Comparison of ENCODE assay signal across 8 cellular contexts in the genomic region with DNA sequence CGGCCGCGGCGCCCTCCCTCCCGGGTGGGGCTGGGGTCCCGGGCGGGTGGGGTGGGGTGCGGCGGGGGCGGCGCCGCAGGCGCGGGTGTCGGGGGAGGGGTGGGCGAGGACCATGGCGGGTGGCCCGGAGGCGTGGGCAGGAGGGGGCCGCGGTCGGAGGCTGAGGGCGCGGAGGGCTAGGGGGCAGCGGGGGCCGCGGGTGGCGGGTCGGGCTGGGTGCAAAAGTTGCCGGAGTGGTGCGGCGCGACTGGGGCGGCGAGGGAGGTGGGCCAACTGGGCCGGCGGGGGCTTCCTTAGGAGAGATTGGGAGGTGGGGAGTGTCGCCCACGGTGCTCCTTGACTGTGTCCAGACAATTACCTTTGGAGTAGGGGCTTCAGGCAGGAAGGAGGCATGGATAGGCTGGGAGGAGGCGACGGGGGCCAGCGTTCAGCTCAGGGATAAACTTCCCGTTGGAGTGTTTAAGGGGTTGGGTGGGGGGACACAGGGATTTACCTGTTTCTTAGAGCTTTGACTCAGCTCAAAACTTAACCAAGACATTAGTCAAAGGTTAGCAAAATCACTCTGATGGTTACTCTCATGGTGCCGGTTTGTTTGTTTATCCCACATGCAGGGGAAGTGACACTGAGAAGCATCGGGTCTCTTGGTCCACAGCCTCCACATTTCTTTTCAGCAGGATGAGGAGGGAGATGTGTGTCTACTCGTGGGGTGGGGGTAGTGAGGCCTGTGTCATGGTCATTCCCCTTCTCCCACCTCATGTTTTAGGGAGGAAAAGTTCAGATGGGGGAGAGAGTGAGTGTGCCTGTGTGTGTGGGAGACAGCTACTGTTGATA. TPM values are rescaled to one million over a fixed set of nuclear protein-coding genes. Genes with fewer than 3 reads are reported as not detected.
DNase-seq lines count a peak whose midpoint lies in the region; ATAC-seq and TF ChIP-seq lines count a peak whose summit lies in the region.

No MANE protein-coding gene starts in this region.

- no peaks in the 10 kb centered on the region for H3K36me3 ChIP-seq in SK-N-SH (replicated peaks in 1 of 2; ENCODE audit: control insufficient read depth in 1 of 2, insufficient read depth in 2 of 2, low read length in 1 of 2)

- H3K9me3 ChIP-seq in SK-N-SH = no peaks in the 10 kb centered on the region

- peak; percentile 26 for ATAC-seq in GM19023 (IDR thresholded peaks at IDR 0.05; ENCODE audit: unreplicated experiment)
- ATAC-seq in HG03280 (IDR thresholded peaks at IDR 0.05; ENCODE audit: unreplicated experiment) = peak; percentile 5

- H3K27ac ChIP-seq in SK-N-SH (ENCODE audit: low read depth in 2 of 2, low read length in 1 of 2) (peak overlapping the region; percentile 82 to 96), adipose tissue (ENCODE audit: low read depth, low read length) (peak overlapping the region; percentile 61)

- no peaks in the 10 kb centered on the region for H3K9me2 ChIP-seq in SK-N-SH

- H4K20me1 ChIP-seq in SK-N-SH (ENCODE audit: insufficient read depth) = peaks cover 19% of the 10 kb centered on the region

- DNase-seq in AG08395 (ENCODE audit: low spot score) (peak; percentile 13), SK-N-SH (peak; percentile 78), hepatic stellate cell (ENCODE audit: low spot score) (peak; percentile 15), renal cortical epithelial cell (ENCODE audit: low read depth) (peak; percentile 51), NCI-H2029 treated with DMSO at 0.1 percent for 48 hours (lab: John Stamatoyannopoulos, UW) (no peak)

- no peaks in the 10 kb centered on the region for H3K27me3 ChIP-seq in SK-N-SH (ENCODE audit: insufficient read depth)

- CTCF ChIA-PET in SK-N-SH (lab: Yijun Ruan, JAX) = interaction anchor here (1.1 to 3.7 kb wide), 4 partner anchors 14 to 98 kb away, joined by 4 to 17 read pairs (median 8); a partner anchor contains a TSS

- no peak for TF ChIP-seq RAD21 in SK-N-SH (IDR thresholded peaks at IDR 0.05; ENCODE audit: low read length)

- TF ChIP-seq EP300 in SK-N-SH (IDR thresholded peaks at IDR 0.05; ENCODE audit: borderline replicate concordance in 1 of 2, low read depth in 1 of 2, low read length in 1 of 2) = no peak

- peak overlapping the region; percentile 81 for H3K4me2 ChIP-seq in SK-N-SH

- peaks cover 52% of the 10 kb centered on the region for H3K79me2 ChIP-seq in SK-N-SH (ENCODE audit: insufficient read depth)

- no peak for TF ChIP-seq CTCF in SK-N-SH (IDR thresholded peaks at IDR 0.05)

- H3K4me1 ChIP-seq in SK-N-SH (ENCODE audit: control insufficient read depth in 1 of 2, insufficient read depth in 2 of 2, low read depth in 1 of 2, low read length in 1 of 2) = peaks cover 0 to 16% of the 10 kb centered on the region in 2 experiments; a peak in 3 of 4 replicates

- H3K4me3 ChIP-seq in SK-N-SH (ENCODE audit: low read depth in 2 of 2, low read length in 1 of 2) = peak overlapping the region; percentile 63 to 82

- WGBS in SK-N-SH (ENCODE audit: low lambda C conversion rate) = 2% methylated on average over 19 of the region's 46 CpGs
- WGBS in adipose tissue, 3 donors = 1 to 2% (median 2%) methylated on average over 29 to 46 of the region's 46 CpGs

- peak overlapping the region; percentile 44; the same call in 1 of the 2 replicates for H2AFZ ChIP-seq in SK-N-SH (ENCODE audit: low read depth)

- peaks cover 6% of the 10 kb centered on the region for H3F3A ChIP-seq in SK-N-SH (replicated peaks; ENCODE audit: insufficient read depth)

- POLR2A ChIA-PET in SK-N-SH (lab: Yijun Ruan, JAX) = interaction anchor here (1.9 to 2.6 kb wide), 2 partner anchors 15 to 90 kb away, joined by 6 to 28 read pairs; a partner anchor contains a TSS

- peak overlapping the region; percentile 79 for H3K9ac ChIP-seq in SK-N-SH

TF ChIP-seq in SK-N-SH, 30 proteins besides CTCF, POLR2A, EP300 and RAD21:
- TF ChIP-seq FOXJ3 (CRISPR knock-in tag; IDR thresholded peaks at IDR 0.05) (0 out of 2 replicates have a peak, but pooled peaks have one; percentile 17), MXI1 (IDR thresholded peaks at IDR 0.05; ENCODE audit: low read depth, low read length) (peak; percentile 64; the same call in 1 of the 2 replicates), FOSL2 (IDR thresholded peaks at IDR 0.05; ENCODE audit: borderline replicate concordance, low read depth) (no peak), NFIC (IDR thresholded peaks at IDR 0.05; ENCODE audit: borderline replicate concordance) (no peak), RXRA (IDR thresholded peaks at IDR 0.05; ENCODE audit: borderline replicate concordance, low read depth) (no peak), TCF12 (IDR thresholded peaks at IDR 0.05) (no peak), RFX5 (IDR thresholded peaks at IDR 0.05; ENCODE audit: low read length) (no peak), POLR2AphosphoS5 (IDR thresholded peaks at IDR 0.05; ENCODE audit: low read depth, low read length) (no peak), GATA2 (CRISPR knock-in tag; IDR thresholded peaks at IDR 0.05) (no peak), EZH2phosphoT487 (IDR thresholded peaks at IDR 0.05; ENCODE audit: borderline replicate concordance, low read depth) (no peak), TEAD4 (IDR thresholded peaks at IDR 0.05; ENCODE audit: borderline replicate concordance, insufficient read depth) (no peak), TAF1 (IDR thresholded peaks at IDR 0.05; ENCODE audit: borderline replicate concordance, low read depth, low read length) (no peak), GABPA (IDR thresholded peaks at IDR 0.05; ENCODE audit: low read depth) (no peak)
- TF ChIP-seq, protein P1, sequence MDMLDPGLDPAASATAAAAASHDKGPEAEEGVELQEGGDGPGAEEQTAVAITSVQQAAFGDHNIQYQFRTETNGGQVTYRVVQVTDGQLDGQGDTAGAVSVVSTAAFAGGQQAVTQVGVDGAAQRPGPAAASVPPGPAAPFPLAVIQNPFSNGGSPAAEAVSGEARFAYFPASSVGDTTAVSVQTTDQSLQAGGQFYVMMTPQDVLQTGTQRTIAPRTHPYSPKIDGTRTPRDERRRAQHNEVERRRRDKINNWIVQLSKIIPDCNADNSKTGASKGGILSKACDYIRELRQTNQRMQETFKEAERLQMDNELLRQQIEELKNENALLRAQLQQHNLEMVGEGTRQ (IDR thresholded peaks at IDR 0.05; ENCODE audit: borderline replicate concordance, low read depth, low read length) = no peak
- TF ChIP-seq, protein P2, sequence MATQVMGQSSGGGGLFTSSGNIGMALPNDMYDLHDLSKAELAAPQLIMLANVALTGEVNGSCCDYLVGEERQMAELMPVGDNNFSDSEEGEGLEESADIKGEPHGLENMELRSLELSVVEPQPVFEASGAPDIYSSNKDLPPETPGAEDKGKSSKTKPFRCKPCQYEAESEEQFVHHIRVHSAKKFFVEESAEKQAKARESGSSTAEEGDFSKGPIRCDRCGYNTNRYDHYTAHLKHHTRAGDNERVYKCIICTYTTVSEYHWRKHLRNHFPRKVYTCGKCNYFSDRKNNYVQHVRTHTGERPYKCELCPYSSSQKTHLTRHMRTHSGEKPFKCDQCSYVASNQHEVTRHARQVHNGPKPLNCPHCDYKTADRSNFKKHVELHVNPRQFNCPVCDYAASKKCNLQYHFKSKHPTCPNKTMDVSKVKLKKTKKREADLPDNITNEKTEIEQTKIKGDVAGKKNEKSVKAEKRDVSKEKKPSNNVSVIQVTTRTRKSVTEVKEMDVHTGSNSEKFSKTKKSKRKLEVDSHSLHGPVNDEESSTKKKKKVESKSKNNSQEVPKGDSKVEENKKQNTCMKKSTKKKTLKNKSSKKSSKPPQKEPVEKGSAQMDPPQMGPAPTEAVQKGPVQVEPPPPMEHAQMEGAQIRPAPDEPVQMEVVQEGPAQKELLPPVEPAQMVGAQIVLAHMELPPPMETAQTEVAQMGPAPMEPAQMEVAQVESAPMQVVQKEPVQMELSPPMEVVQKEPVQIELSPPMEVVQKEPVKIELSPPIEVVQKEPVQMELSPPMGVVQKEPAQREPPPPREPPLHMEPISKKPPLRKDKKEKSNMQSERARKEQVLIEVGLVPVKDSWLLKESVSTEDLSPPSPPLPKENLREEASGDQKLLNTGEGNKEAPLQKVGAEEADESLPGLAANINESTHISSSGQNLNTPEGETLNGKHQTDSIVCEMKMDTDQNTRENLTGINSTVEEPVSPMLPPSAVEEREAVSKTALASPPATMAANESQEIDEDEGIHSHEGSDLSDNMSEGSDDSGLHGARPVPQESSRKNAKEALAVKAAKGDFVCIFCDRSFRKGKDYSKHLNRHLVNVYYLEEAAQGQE (IDR thresholded peaks at IDR 0.05; ENCODE audit: low read depth, low read length) = no peak

RNA-seq across cellular contexts. Expression of a gene that starts 0.9 kb away (rescaled TPM):
- polyA plus RNA-seq in SK-N-SH (2012; rRNA removed) (12.9 and 13.1 TPM in 2 replicates), adipose tissue (10 to 100 TPM in 1 of 3 donors, 1 to 10 TPM in 2; 5.4 to 12.7 (median 9.3) TPM)
- 15.9 and 19.7 TPM in 2 replicates for polyA plus RNA-seq in SK-N-SH (2012; cell fraction: cytosol; rRNA removed)
- 7.6 and 13.5 TPM in 2 replicates for polyA plus RNA-seq in SK-N-SH (2012; cell fraction: nucleus; rRNA removed)
- total RNA-seq in renal cortical epithelial cell = 73.8 and 91.8 TPM in 2 replicates
